In the genomic region with DNA sequence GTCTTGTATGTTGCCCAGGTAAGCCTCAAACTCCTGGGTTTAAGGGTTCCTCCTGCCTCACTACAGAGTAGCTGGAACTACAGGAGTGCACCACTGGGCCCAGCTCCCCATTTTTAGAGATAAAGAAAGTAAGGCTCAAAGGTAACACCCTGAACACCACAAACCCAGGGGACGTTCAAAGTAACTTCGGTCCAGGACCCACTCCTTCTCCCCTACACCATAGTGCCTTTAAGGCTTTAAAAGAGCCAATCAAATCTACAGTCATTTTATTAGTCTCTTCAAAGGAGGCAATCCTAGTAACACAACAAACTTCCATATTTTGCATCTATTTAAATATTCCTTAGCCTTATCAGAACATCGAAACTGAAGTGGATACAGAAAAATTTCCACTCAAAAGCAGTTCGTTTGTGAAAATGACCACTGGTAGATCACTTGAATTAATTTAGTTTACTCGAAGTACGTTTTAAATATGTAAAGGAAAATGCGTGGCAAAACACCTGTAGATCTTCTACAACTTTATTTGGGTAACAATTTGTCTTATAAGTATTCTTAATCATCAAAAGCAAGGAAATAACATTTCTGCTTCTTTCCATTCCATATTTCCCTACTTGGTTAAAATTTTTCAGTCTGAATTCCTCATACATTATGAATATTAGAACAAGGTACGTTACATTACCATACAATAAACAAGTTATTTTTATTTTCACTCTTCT, we compare ENCODE assay signal across 7 cellular contexts. TPM values are rescaled to one million over a fixed set of nuclear protein-coding genes. Genes with fewer than 3 reads are reported as not detected.
A peak's percentile ranks its signal among the peaks of the same experiment; 100 is the strongest.
DNase-seq lines count a peak whose midpoint lies in the region; ATAC-seq, FAIRE-seq and TF ChIP-seq lines count a peak whose summit lies in the region.

No MANE protein-coding gene starts in this region.

- H3K36me3 Mint-ChIP-seq in natural killer cell, result no peaks in the 10 kb centered on the region

- H3F3A ChIP-seq in PC-3 (ENCODE audit: low read length, unreplicated experiment), result no peaks in the 10 kb centered on the region

- peaks cover 9% of the 10 kb centered on the region for H3K4me1 ChIP-seq in PC-3 (ENCODE audit: insufficient read depth, low read length)

- H3K9me3 Mint-ChIP-seq in natural killer cell, result no peaks in the 10 kb centered on the region

- H3K27ac Mint-ChIP-seq in natural killer cell, result peak overlapping the region; percentile 92 to 94

- H3K27me3 ChIP-seq in PC-3 (ENCODE audit: low read length), result no peaks in the 10 kb centered on the region

- H3K9ac ChIP-seq in PC-3 (ENCODE audit: low read length), result peak overlapping the region; percentile 94

- peak overlapping the region; percentile 73 for H3K4me3 ChIP-seq in PC-3 (ENCODE audit: low read length)

- TF ChIP-seq CTCF in PC-3 (conservative IDR thresholded peaks at IDR 0.05; ENCODE audit: low read depth, low read length) (no peak), natural killer cell (IDR thresholded peaks at IDR 0.05) (no peak)

- H3K79me2 ChIP-seq in PC-3 (ENCODE audit: low read length), result peaks cover 69% of the 10 kb centered on the region

- peaks cover 59 to 60% of the 10 kb centered on the region in 2 donors for H3K4me1 Mint-ChIP-seq in natural killer cell

- peak overlapping the region; percentile 95 for H3K4me3 Mint-ChIP-seq in natural killer cell

- no peaks in the 10 kb centered on the region for H3K9me2 ChIP-seq in PC-3 (replicated peaks; ENCODE audit: low read length)

- no peak for DNase-seq in GM12891 (ENCODE audit: insufficient read length, low spot score)
- DNase-seq in PC-3, result peak; percentile 1
- DNase-seq in dermis blood vessel endothelial cell, result peak; percentile 20
- no peak for DNase-seq in natural killer cell
- DNase-seq in iPS-NIHi7 (ENCODE audit: extremely low spot score), result no peak

- peak overlapping the region; percentile 94 for H3K4me2 ChIP-seq in PC-3 (ENCODE audit: low read length)

- TF ChIP-seq POLR2A in GM12891 (IDR thresholded peaks at IDR 0.05; ENCODE audit: low read depth, low read length), result 0 out of 2 replicates have a peak, but pooled peaks have one; percentile 29

- CTCF ChIA-PET in PC-3 (lab: Charles Lee), result no interaction called here

- no TSS peak for BruUV-seq in PC-3 (replicated peaks; lab: Mats Ljungman, UMichigan)

- H3K36me3 ChIP-seq in PC-3 (ENCODE audit: low read depth, low read length), result no peaks in the 10 kb centered on the region

- H3K27me3 Mint-ChIP-seq in natural killer cell (ENCODE audit: low read depth in 2 of 2), result no peaks in the 10 kb centered on the region

- no peak for FAIRE-seq in GM12891 (lab: Jason Lieb, UNC)

- intact Hi-C loops in PC-3 (cut with micrococcal nuclease) (loop anchor here (10.0 kb wide), 1 partner anchor 184 kb away; no protein-coding TSS in a partner anchor), natural killer cell (cut with micrococcal nuclease) (loop anchor here (2.0 to 5.0 kb wide), 4 partner anchors 22 to 187 kb away; no protein-coding TSS in a partner anchor)

- no peak overlapping the region for H2AFZ ChIP-seq in PC-3 (ENCODE audit: low read length)

- H3K27ac ChIP-seq in PC-3 (ENCODE audit: low read length), result peak overlapping the region; percentile 75

- H3K9me3 ChIP-seq in PC-3 (ENCODE audit: low read length), result no peaks in the 10 kb centered on the region

- ATAC-seq in PC-3 (no peak), natural killer cell (no peak), GM19455 (IDR thresholded peaks at IDR 0.05; ENCODE audit: unreplicated experiment) (no peak), GM21515 (IDR thresholded peaks at IDR 0.05; ENCODE audit: unreplicated experiment) (no peak)

- H4K20me1 ChIP-seq in PC-3 (ENCODE audit: low read length), result no peaks in the 10 kb centered on the region

- POLR2A ChIA-PET in PC-3 (lab: Charles Lee; ENCODE audit: unreplicated experiment), result no interaction called here

TF ChIP-seq in GM12891, 5 proteins besides CTCF, POLR2A, EP300 and RAD21:
- TF ChIP-seq PAX5 (IDR thresholded peaks at IDR 0.05; ENCODE audit: insufficient read depth, low read length, severe bottlenecking) (no peak), POU2F2 (IDR thresholded peaks at IDR 0.05; ENCODE audit: low read depth, low read length) (no peak), TAF1 (IDR thresholded peaks at IDR 0.05; ENCODE audit: low read depth, low read length) (no peak), SPI1 (IDR thresholded peaks at IDR 0.05; ENCODE audit: low read depth, low read length) (no peak), POLR2AphosphoS5 (IDR thresholded peaks at IDR 0.05; ENCODE audit: low read depth, low read length) (no peak)
TF ChIP-seq in GM12891: peak in this region for 0.

RNA-seq across cellular contexts. Expression of a gene that starts 1.8 kb away (rescaled TPM):
- polyA plus RNA-seq in GM12891 (2012; ENCODE audit: low read depth, missing spikeins), result 6.6 TPM
- 13.1 and 14.6 TPM in 2 replicates for total RNA-seq in PC-3 (2014; rRNA removed)
- 45.8 and 47.2 TPM in 2 replicates for total RNA-seq in dermis blood vessel endothelial cell
- 10 to 100 TPM; 55.1 to 66.2 (median 60.3) TPM for total RNA-seq in natural killer cell

Comparison
In these comparisons a context has a peak if more than half of its experiments do, and no peak if none do; other contexts are left out.
1. DNase-seq: peak in PC-3 (single experiment) and dermis blood vessel endothelial cell (single experiment); none in GM12891 (single experiment), natural killer cell (single experiment) and iPS-NIHi7 (single experiment).